ENCODE assay signal across 1 cellular context in the genomic region with DNA sequence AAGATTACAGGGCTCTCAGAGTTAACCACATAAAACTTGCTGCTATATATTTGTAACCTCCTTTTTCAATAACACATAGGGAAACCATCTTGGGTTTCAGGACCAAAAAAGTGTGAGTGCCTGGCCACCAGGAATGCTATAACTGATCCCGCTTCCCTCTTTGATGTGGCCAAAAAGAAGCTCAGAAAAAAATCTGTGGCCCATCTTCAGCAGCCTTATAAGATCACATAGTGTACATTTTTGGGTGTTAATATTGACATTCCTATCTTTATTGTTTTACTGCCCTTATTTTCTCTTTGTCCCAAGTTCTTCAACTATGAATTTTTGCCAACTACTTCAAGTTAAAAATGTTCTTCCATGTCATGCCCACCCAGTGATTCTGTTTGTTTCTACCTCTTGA.
TF ChIP-seq lines count a peak whose summit lies in the region.

No MANE protein-coding gene starts in this region.

TF ChIP-seq in GM12878, 131 proteins besides CTCF, POLR2A, EP300 and RAD21:
- TF ChIP-seq ZBTB11 (CRISPR knock-in tag; IDR thresholded peaks at IDR 0.05) (no peak), CHD4 (IDR thresholded peaks at IDR 0.05) (no peak), POLR2AphosphoS2 (IDR thresholded peaks at IDR 0.05; ENCODE audit: low read depth, low read length) (no peak)
